In the genomic region with DNA sequence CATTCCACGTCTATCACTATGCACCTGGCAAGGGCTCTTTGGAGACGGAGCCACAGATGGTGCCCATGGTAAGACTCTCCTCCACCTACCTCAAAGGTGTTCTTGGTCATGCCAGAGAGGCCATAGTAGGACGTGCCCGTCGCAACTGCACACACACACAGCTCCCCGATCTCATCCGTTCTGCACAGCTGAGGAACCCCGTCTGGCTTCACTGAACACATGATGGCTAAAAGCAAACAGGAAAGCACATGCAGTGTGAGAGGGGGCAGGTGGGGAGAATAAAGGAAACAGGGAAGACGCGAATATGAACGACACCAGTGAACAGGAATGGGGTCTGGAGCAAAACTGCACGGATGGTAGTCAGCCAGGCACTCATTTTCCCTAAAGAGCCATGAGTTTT, we compare ENCODE assay signal across 30 cellular contexts.
"Had no signal": no experiment of that assay in that cellular context is flagged by ENCODE, and none has a peak within 500 bp of the region (broad histone marks: within the 10 kb centered on the region; RNA-seq: fewer than 3 reads in every experiment).

No MANE protein-coding gene starts in this region.

- DNase-seq: activated CD4-positive, alpha-beta T cell treated with anti-CD3 and anti-CD28 coated beads for 48 hours; activated CD4-positive, alpha-beta T cell treated with anti-CD3 and anti-CD28 coated beads, Interleukin-2, amount 50 U/mL, for 48 hours; activated CD8-positive, alpha-beta memory T cell treated with anti-CD3 and anti-CD28 coated beads for 24 hours; activated effector memory CD4-positive, alpha-beta T cell treated with Interleukin-2 at 50 U/mL for 16 hours; activated naive CD4-positive, alpha-beta T cell treated with Interleukin-2 at 50 U/mL for 16 hours; anterior cingulate cortex; cerebellar nuclear complex; colonic mucosa; effector CD8-positive, alpha-beta T cell; gastrocnemius medialis; hippocampal formation; left cardiac atrium; left ventricle myocardium superior; pancreas; retina; sigmoid colon; small intestine; stimulated activated CD4-positive, alpha-beta T cell treated with anti-CD3 and anti-CD28 coated beads, Interleukin-1b, Interleukin-23, amount 100 ng/mL, for 48 hours; stimulated activated CD4-positive, alpha-beta T cell treated with anti-CD3 and anti-CD28 coated beads, Interleukin-4, amount 100 ng/mL, for 4 hours; stimulated activated CD8-positive, alpha-beta memory T cell treated with anti-CD3 and anti-CD28 coated beads, Interleukin-4, amount 100 ng/mL, for 48 hours had no signal

- H3K4me3 ChIP-seq: cardiac muscle cell, colonic mucosa, gastrocnemius medialis, pancreas, prostate gland, sigmoid colon, suprapubic skin, tibial nerve had no signal

- H3K27ac ChIP-seq: cardiac muscle cell, colonic mucosa, gastrocnemius medialis, pancreas, prostate gland, sigmoid colon, suprapubic skin, tibial nerve, VCaP had no signal

- H3K27ac Mint-ChIP-seq: activated naive CD8-positive, alpha-beta T cell; stimulated activated memory B cell treated with anti-CD40 and anti-IgM and Interleukin-4, amounts not matched to agents 10 μg/mL and 1 μg/mL and 100 μg/mL, for 72 hours had no signal

- H3K36me3 Mint-ChIP-seq: stimulated activated memory B cell treated with anti-CD40 and anti-IgM and Interleukin-4, amounts not matched to agents 10 μg/mL and 1 μg/mL and 100 μg/mL, for 72 hours had no signal

- ATAC-seq: activated CD4-positive, CD25-positive, alpha-beta regulatory T cell treated with anti-CD3 and anti-CD28 coated beads, Interleukin-2, amount 50 U/mL, for 24 hours; gastrocnemius medialis; left cardiac atrium; left ventricle myocardium superior; stimulated activated memory B cell treated with anti-CD40 and anti-IgM and Interleukin-4, amounts not matched to agents 10 μg/mL and 1 μg/mL and 100 μg/mL, for 72 hours had no signal

- H3K9me3 Mint-ChIP-seq: stimulated activated memory B cell treated with anti-CD40 and anti-IgM and Interleukin-4, amounts not matched to agents 10 μg/mL and 1 μg/mL and 100 μg/mL, for 72 hours had no signal

- H3K36me3 ChIP-seq: colonic mucosa had no signal

- FAIRE-seq: endometrium, keratinocyte, pancreas, small intestine had no signal

- H3K27me3 ChIP-seq: cardiac muscle cell, colonic mucosa, gastrocnemius medialis, pancreas, sigmoid colon, suprapubic skin, tibial nerve had no signal

- H3K4me3 Mint-ChIP-seq: activated naive CD8-positive, alpha-beta T cell; stimulated activated memory B cell treated with anti-CD40 and anti-IgM and Interleukin-4, amounts not matched to agents 10 μg/mL and 1 μg/mL and 100 μg/mL, for 72 hours had no signal

- H3K4me1 ChIP-seq: colonic mucosa, gastrocnemius medialis, pancreas, prostate gland, suprapubic skin had no signal

- H3K27me3 Mint-ChIP-seq: activated naive CD8-positive, alpha-beta T cell; stimulated activated memory B cell treated with anti-CD40 and anti-IgM and Interleukin-4, amounts not matched to agents 10 μg/mL and 1 μg/mL and 100 μg/mL, for 72 hours had no signal

- H3K9me3 ChIP-seq: colonic mucosa, gastrocnemius medialis, pancreas, prostate gland, sigmoid colon, suprapubic skin, tibial nerve had no signal
